In the genomic region with DNA sequence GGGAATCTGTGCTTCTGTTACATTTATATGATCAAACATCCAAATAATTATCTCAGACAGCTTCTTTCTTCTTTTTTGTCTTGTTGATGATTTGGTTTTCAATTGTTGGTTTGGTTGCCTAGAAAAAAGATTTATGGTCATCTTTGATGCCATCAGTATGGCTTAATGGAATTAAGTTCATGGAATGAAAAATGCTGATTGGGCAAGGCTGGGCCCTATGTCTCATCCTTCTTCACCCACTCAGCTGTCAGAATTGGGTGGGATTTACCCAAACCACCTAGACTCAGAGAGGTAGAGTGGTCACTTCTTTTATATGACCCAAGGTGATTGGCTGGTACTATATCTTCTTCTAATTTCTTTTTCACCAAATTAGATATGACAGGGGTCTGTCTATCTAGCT, we compare ENCODE assay signal across 1 cellular context.
TF ChIP-seq lines count a peak whose summit lies in the region.

No MANE protein-coding gene starts in this region.

TF ChIP-seq in HepG2, 621 proteins besides CTCF, POLR2A, EP300 and RAD21 (continued from another document):
- no peak for TF ChIP-seq ZNF549 (CRISPR knock-in tag; IDR thresholded peaks at IDR 0.05)
- TF ChIP-seq, protein P1, sequence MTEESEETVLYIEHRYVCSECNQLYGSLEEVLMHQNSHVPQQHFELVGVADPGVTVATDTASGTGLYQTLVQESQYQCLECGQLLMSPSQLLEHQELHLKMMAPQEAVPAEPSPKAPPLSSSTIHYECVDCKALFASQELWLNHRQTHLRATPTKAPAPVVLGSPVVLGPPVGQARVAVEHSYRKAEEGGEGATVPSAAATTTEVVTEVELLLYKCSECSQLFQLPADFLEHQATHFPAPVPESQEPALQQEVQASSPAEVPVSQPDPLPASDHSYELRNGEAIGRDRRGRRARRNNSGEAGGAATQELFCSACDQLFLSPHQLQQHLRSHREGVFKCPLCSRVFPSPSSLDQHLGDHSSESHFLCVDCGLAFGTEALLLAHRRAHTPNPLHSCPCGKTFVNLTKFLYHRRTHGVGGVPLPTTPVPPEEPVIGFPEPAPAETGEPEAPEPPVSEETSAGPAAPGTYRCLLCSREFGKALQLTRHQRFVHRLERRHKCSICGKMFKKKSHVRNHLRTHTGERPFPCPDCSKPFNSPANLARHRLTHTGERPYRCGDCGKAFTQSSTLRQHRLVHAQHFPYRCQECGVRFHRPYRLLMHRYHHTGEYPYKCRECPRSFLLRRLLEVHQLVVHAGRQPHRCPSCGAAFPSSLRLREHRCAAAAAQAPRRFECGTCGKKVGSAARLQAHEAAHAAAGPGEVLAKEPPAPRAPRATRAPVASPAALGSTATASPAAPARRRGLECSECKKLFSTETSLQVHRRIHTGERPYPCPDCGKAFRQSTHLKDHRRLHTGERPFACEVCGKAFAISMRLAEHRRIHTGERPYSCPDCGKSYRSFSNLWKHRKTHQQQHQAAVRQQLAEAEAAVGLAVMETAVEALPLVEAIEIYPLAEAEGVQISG (CRISPR knock-in tag; IDR thresholded peaks at IDR 0.05), result no peak
- no peak for TF ChIP-seq ARHGAP35 (CRISPR knock-in tag; IDR thresholded peaks at IDR 0.05; ENCODE audit: borderline replicate concordance)
- TF ChIP-seq CC2D1A (CRISPR knock-in tag; IDR thresholded peaks at IDR 0.05), result no peak
- no peak for TF ChIP-seq ZNF747 (CRISPR knock-in tag; IDR thresholded peaks at IDR 0.05; ENCODE audit: borderline replicate concordance)
- no peak for TF ChIP-seq KDM3A (CRISPR knock-in tag; IDR thresholded peaks at IDR 0.05; ENCODE audit: low read depth)
